Comparison of ENCODE assay signal across 20 cellular contexts in the genomic region with DNA sequence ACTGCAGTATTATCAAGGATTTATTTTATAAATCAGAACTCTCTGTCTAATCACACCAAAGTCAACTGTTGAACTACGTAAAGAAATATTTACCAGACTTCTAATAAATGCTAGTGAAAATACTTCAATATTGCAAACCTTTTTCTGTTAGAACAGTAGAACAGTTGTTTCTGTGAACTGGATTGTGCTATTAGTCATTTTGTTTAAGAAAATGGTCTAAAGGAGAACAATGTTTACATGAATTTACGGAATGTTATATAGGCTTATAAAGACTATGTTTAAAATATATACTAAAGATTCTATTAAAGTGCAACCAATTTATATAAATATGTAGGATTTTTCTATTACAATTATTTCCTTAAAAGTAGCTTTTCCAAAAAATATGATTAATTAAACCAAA.
"Had no signal": no experiment of that assay in that cellular context is flagged by ENCODE, and none has a peak within 500 bp of the region (broad histone marks: within the 10 kb centered on the region; RNA-seq: fewer than 3 reads in every experiment).

No MANE protein-coding gene starts in this region.

- H3K27ac ChIP-seq: RWPE1 had no signal

- DNase-seq: KBM-7, MG63, NCI-H1092, NCI-H1105 treated with DMSO at 0.1 percent for 48 hours, NCI-H1436, NCI-H187, NCI-H2029, NCI-H2081 treated with DMSO at 0.1 percent for 48 hours, NCI-H2171, NCI-H226, NCI-H446, NCI-H510A, NCI-H524 treated with DMSO at 0.1 percent for 48 hours, NCI-H69, NCI-H774, SHP77, SK-N-SH, SW 1271 had no signal

- H3K27me3 ChIP-seq: MG63 had no signal

- ATAC-seq: Panc1 had no signal

- H3K4me3 ChIP-seq: MG63 had no signal

- H3K36me3 ChIP-seq: MG63 had no signal

- H3K9me3 ChIP-seq: MG63, SK-N-SH had no signal
